ENCODE assay signal across 10 cellular contexts in genomic region chr3:102060814-102061213, GRCh38.
DNase-seq lines count a peak whose midpoint lies in the region; ATAC-seq, FAIRE-seq and TF ChIP-seq lines count a peak whose summit lies in the region.
"Had no signal": no experiment of that assay in that cellular context is flagged by ENCODE, and none has a peak within 500 bp of the region (broad histone marks: within the 10 kb centered on the region; RNA-seq: fewer than 3 reads in every experiment).

No MANE protein-coding gene starts in this region.

- DNase-seq in AG08395 (ENCODE audit: low spot score): peak; percentile 22
- DNase-seq in bronchial epithelial cell (ENCODE audit: low read depth): peak; percentile 28
- DNase-seq in NCI-H510A (lab: John Stamatoyannopoulos, UW): no peak
- no peak for DNase-seq in NCI-H82 treated with DMSO at 0.1 percent for 48 hours (lab: John Stamatoyannopoulos, UW; ENCODE audit: unreplicated experiment)
- DNase-seq in activated naive CD4-positive, alpha-beta T cell treated with anti-CD3 and anti-CD28 coated beads, Interleukin-2, amount 50 U/mL, for 72 hours (ENCODE audit: low spot score in 2 of 2): no peak
- DNase-seq: body of pancreas, NCI-H526 treated with DMSO at 0.1 percent for 48 hours had no signal

- FAIRE-seq in bronchial epithelial cell (lab: Jason Lieb, UNC): no peak

- no peak overlapping the region for H3K4me3 ChIP-seq in bronchial epithelial cell (ENCODE audit: low read depth, low read length)
- H3K4me3 ChIP-seq: body of pancreas had no signal

- ATAC-seq in GM18907 (IDR thresholded peaks at IDR 0.05; ENCODE audit: unreplicated experiment) (peak; percentile 30), HG03432 (IDR thresholded peaks at IDR 0.05; ENCODE audit: unreplicated experiment) (peak; percentile 32), HG03108 (IDR thresholded peaks at IDR 0.05; ENCODE audit: unreplicated experiment) (no peak)
- no peak for ATAC-seq in activated naive CD4-positive, alpha-beta T cell treated with anti-CD3 and anti-CD28 coated beads, Interleukin-2, amount 50 U/mL, for 72 hours
- ATAC-seq: body of pancreas had no signal

- H3K9me3 Mint-ChIP-seq in activated naive CD4-positive, alpha-beta T cell treated with anti-CD3 and anti-CD28 coated beads, Interleukin-2, amount 50 U/mL, for 72 hours: peaks cover 5 to 15% of the 10 kb centered on the region in 2 donors

- no peaks in the 10 kb centered on the region for H3K27me3 ChIP-seq in bronchial epithelial cell (ENCODE audit: control insufficient read depth, insufficient read depth, low read length)
- H3K27me3 ChIP-seq: body of pancreas had no signal

- H3K27ac Mint-ChIP-seq in activated naive CD4-positive, alpha-beta T cell treated with anti-CD3 and anti-CD28 coated beads, Interleukin-2, amount 50 U/mL, for 72 hours: no peak overlapping the region

- H3K36me3 Mint-ChIP-seq in activated naive CD4-positive, alpha-beta T cell treated with anti-CD3 and anti-CD28 coated beads, Interleukin-2, amount 50 U/mL, for 72 hours: peaks cover 0 to 13% of the 10 kb centered on the region in 2 donors

- TF ChIP-seq CTCF in bronchial epithelial cell (IDR thresholded peaks at IDR 0.05; ENCODE audit: insufficient read depth, low read length, severe bottlenecking): no peak

- H3K36me3 ChIP-seq in bronchial epithelial cell (ENCODE audit: control insufficient read depth, insufficient read depth, low read length): no peaks in the 10 kb centered on the region

Comparison
In these comparisons a context has a peak if more than half of its experiments do, and no peak if none do; other contexts are left out.
1. DNase-seq: peak in AG08395 (single experiment) and bronchial epithelial cell (single experiment); none in NCI-H510A (single experiment), NCI-H82 treated with DMSO at 0.1 percent for 48 hours (single experiment) and activated naive CD4-positive, alpha-beta T cell treated with anti-CD3 and anti-CD28 coated beads, Interleukin-2, amount 50 U/mL, for 72 hours (0 of 2).
2. ATAC-seq: peak in GM18907 (single experiment) and HG03432 (single experiment); none in activated naive CD4-positive, alpha-beta T cell treated with anti-CD3 and anti-CD28 coated beads, Interleukin-2, amount 50 U/mL, for 72 hours (0 of 2) and HG03108 (single experiment).